In genomic region chr18:44771957-44772917, GRCh38 we compare ENCODE assay signal across 14 cellular contexts.
A peak's percentile ranks its signal among the peaks of the same experiment; 100 is the strongest.
DNase-seq lines count a peak whose midpoint lies in the region; ATAC-seq and TF ChIP-seq lines count a peak whose summit lies in the region.
"Had no signal": no experiment of that assay in that cellular context is flagged by ENCODE, and none has a peak within 500 bp of the region (broad histone marks: within the 10 kb centered on the region; RNA-seq: fewer than 3 reads in every experiment).

No MANE protein-coding gene starts in this region.

- POLR2A ChIA-PET in BJ (lab: Charles Lee): no interaction called here

- TF ChIP-seq CTCF in BJ (IDR thresholded peaks at IDR 0.05; ENCODE audit: insufficient read depth, low read depth, low read length): no peak
- TF ChIP-seq CTCF in fibroblast of villous mesenchyme (IDR thresholded peaks at IDR 0.05; ENCODE audit: insufficient read depth, low read depth, low read length): no peak

- CTCF ChIA-PET in BJ (lab: Yijun Ruan, JAX): interaction anchor here (0.9 to 1.0 kb wide), 2 partner anchors 8 to 11 kb away, joined by 3 read pairs; no protein-coding TSS in a partner anchor

- no peaks in the 10 kb centered on the region for H3K36me3 ChIP-seq in BJ (ENCODE audit: control insufficient read depth, insufficient read depth, low read length)
- H3K36me3 ChIP-seq: ascending aorta had no signal

- DNase-seq in BJ (ENCODE audit: low read depth): peak; percentile 62
- peak; percentile 25 to 31 for DNase-seq in NOMO-1 (lab: John Stamatoyannopoulos, UW; ENCODE audit: unreplicated experiment in 2 of 2)
- DNase-seq in fibroblast of villous mesenchyme (ENCODE audit: low read depth): peak; percentile 80
- peak; percentile 79 for DNase-seq in posterior vena cava (ENCODE audit: low spot score)
- no peak for DNase-seq in HK-2 (ENCODE audit: unreplicated experiment)
- no peak for DNase-seq in OCI-M1 (lab: John Stamatoyannopoulos, UW)
- DNase-seq in activated naive CD4-positive, alpha-beta T cell treated with anti-CD3 and anti-CD28 coated beads, Interleukin-2, amount 50 U/mL, for 16 hours: no peak
- DNase-seq: activated CD4-positive, alpha-beta memory T cell treated with anti-CD3 and anti-CD28 coated beads for 36 hours; C1 segment of cervical spinal cord; glutamatergic neuron; SHP77 treated with DMSO at 0.1 percent for 48 hours had no signal

- no peak overlapping the region for H3K4me3 ChIP-seq in BJ (ENCODE audit: low read depth, low read length)
- no peak overlapping the region for H3K4me3 ChIP-seq in fibroblast of villous mesenchyme (ENCODE audit: low read depth, low read length)
- H3K4me3 ChIP-seq: ascending aorta had no signal

- ATAC-seq in HG02981 (IDR thresholded peaks at IDR 0.05; ENCODE audit: unreplicated experiment): no peak
- ATAC-seq: natural killer cell treated with Interleukin-12 subunit alpha and Interleukin-12 subunit beta and Interleukin-15 and Interleukin-18, amount 100 ng/mL, for 72 hours had no signal

- no peaks in the 10 kb centered on the region for H3K27me3 ChIP-seq in BJ (ENCODE audit: control insufficient read depth, insufficient read depth, low read length)
- H3K27me3 ChIP-seq: ascending aorta had no signal

- intact Hi-C loops in posterior vena cava (cut with DNase I): no loop called here

Comparison
In these comparisons a context has a peak if more than half of its experiments do, and no peak if none do; other contexts are left out.
1. DNase-seq: peak in BJ (single experiment), NOMO-1 (2 of 2), fibroblast of villous mesenchyme (single experiment) and posterior vena cava (single experiment); none in HK-2 (single experiment), OCI-M1 (single experiment) and activated naive CD4-positive, alpha-beta T cell treated with anti-CD3 and anti-CD28 coated beads, Interleukin-2, amount 50 U/mL, for 16 hours (single experiment).